Comparison of ENCODE assay signal across 1 cellular context in the genomic region with DNA sequence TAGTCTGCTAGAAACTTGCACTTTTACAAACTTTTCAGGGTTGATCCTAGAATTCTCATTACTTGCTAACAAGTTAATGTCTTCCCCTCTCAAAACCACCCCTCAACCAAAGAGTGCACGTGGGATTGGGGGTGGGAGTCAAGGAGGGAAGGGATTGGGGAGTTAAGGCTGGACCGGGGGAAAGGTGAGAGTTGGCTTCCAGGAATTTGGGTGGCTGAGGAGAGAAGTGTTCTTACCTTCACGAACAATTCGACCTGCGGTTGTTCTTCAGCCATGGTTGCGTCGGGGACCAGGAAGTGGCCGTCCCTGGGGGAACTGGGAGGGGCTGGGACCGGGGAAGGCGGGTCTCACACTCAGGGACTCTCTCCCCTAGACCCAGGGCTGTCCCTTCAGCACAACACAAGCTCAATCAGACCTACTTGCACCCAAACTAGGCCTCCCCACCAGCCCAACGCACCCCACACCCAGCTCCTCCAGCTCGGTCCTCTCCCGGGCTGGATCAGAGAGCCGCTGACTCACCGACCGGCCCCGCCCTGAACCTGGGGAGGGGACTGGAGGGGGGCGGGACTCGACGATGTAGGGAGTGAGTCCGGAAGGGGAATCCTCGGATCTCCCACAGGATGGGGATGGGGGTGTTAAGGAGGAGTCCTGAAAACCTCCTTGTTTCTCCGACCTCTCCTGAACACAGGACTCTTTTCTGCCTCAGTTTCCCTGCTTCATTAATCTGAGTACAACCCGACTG.
A peak's percentile ranks its signal among the peaks of the same experiment; 100 is the strongest.
TF ChIP-seq lines count a peak whose summit lies in the region.

A gene (minus strand): TSS at position 505 of the 742 bp plus-strand sequence. CDS start 230 bp downstream, at position 275.

TF ChIP-seq in HepG2, 621 proteins besides CTCF, POLR2A, EP300 and RAD21 (continued from another document and continues in another):
- TF ChIP-seq, protein P1, sequence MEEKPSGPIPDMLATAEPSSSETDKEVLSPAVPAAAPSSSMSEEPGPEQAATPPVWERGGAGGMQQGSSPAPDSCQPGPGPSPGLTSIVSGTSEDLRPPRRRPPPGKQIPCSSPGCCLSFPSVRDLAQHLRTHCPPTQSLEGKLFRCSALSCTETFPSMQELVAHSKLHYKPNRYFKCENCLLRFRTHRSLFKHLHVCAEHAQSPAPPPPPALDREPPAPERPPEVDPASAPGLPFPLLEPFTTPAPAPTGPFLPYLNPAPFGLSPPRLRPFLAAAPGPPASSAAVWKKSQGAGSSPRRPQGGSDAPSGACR (CRISPR knock-in tag; IDR thresholded peaks at IDR 0.05) = peak; percentile 94
- no peak; the same call in 1 of the 2 replicates for TF ChIP-seq HES4 (CRISPR knock-in tag; IDR thresholded peaks at IDR 0.05; ENCODE audit: borderline replicate concordance)
- peak; percentile 68 for TF ChIP-seq SOX5 (CRISPR knock-in tag; IDR thresholded peaks at IDR 0.05; ENCODE audit: borderline replicate concordance)
- TF ChIP-seq ZNF331 (CRISPR knock-in tag; IDR thresholded peaks at IDR 0.05) = peak; percentile 84
- peak; percentile 76; the same call in 1 of the 2 replicates for TF ChIP-seq TBX2 (CRISPR knock-in tag; IDR thresholded peaks at IDR 0.05; ENCODE audit: borderline replicate concordance)
- TF ChIP-seq SALL1 (CRISPR knock-in tag; IDR thresholded peaks at IDR 0.05) = peak; percentile 71
- no peak for TF ChIP-seq TCF12 (IDR thresholded peaks at IDR 0.05)
- no peak for TF ChIP-seq TCF12 (CRISPR knock-in tag; IDR thresholded peaks at IDR 0.05)
- TF ChIP-seq JUN (CRISPR knock-in tag; IDR thresholded peaks at IDR 0.05) = peak; percentile 85
- TF ChIP-seq ZNF570 (CRISPR knock-in tag; IDR thresholded peaks at IDR 0.05; ENCODE audit: borderline replicate concordance) = 0 out of 2 replicates have a peak, but pooled peaks have one; percentile 3
- TF ChIP-seq, protein P2, sequence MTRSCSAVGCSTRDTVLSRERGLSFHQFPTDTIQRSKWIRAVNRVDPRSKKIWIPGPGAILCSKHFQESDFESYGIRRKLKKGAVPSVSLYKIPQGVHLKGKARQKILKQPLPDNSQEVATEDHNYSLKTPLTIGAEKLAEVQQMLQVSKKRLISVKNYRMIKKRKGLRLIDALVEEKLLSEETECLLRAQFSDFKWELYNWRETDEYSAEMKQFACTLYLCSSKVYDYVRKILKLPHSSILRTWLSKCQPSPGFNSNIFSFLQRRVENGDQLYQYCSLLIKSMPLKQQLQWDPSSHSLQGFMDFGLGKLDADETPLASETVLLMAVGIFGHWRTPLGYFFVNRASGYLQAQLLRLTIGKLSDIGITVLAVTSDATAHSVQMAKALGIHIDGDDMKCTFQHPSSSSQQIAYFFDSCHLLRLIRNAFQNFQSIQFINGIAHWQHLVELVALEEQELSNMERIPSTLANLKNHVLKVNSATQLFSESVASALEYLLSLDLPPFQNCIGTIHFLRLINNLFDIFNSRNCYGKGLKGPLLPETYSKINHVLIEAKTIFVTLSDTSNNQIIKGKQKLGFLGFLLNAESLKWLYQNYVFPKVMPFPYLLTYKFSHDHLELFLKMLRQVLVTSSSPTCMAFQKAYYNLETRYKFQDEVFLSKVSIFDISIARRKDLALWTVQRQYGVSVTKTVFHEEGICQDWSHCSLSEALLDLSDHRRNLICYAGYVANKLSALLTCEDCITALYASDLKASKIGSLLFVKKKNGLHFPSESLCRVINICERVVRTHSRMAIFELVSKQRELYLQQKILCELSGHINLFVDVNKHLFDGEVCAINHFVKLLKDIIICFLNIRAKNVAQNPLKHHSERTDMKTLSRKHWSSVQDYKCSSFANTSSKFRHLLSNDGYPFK (CRISPR knock-in tag; IDR thresholded peaks at IDR 0.05; ENCODE audit: borderline replicate concordance) = 0 out of 2 replicates have a peak, but pooled peaks have one; percentile 22
- TF ChIP-seq, protein P3, sequence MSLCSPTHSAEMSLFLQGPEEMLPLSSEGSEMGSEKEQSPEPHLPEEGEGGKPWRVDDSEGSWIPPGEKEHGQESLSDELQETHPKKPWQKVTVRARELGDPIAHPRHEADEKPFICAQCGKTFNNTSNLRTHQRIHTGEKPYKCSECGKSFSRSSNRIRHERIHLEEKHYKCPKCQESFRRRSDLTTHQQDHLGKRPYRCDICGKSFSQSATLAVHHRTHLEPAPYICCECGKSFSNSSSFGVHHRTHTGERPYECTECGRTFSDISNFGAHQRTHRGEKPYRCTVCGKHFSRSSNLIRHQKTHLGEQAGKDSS (CRISPR knock-in tag; IDR thresholded peaks at IDR 0.05; ENCODE audit: borderline replicate concordance, low read depth) = peak; percentile 78
- TF ChIP-seq SRSF1 (optimal IDR thresholded peaks at IDR 0.05; ENCODE audit: low read depth, low read length) = peak; percentile 93
- TF ChIP-seq, protein P4, sequence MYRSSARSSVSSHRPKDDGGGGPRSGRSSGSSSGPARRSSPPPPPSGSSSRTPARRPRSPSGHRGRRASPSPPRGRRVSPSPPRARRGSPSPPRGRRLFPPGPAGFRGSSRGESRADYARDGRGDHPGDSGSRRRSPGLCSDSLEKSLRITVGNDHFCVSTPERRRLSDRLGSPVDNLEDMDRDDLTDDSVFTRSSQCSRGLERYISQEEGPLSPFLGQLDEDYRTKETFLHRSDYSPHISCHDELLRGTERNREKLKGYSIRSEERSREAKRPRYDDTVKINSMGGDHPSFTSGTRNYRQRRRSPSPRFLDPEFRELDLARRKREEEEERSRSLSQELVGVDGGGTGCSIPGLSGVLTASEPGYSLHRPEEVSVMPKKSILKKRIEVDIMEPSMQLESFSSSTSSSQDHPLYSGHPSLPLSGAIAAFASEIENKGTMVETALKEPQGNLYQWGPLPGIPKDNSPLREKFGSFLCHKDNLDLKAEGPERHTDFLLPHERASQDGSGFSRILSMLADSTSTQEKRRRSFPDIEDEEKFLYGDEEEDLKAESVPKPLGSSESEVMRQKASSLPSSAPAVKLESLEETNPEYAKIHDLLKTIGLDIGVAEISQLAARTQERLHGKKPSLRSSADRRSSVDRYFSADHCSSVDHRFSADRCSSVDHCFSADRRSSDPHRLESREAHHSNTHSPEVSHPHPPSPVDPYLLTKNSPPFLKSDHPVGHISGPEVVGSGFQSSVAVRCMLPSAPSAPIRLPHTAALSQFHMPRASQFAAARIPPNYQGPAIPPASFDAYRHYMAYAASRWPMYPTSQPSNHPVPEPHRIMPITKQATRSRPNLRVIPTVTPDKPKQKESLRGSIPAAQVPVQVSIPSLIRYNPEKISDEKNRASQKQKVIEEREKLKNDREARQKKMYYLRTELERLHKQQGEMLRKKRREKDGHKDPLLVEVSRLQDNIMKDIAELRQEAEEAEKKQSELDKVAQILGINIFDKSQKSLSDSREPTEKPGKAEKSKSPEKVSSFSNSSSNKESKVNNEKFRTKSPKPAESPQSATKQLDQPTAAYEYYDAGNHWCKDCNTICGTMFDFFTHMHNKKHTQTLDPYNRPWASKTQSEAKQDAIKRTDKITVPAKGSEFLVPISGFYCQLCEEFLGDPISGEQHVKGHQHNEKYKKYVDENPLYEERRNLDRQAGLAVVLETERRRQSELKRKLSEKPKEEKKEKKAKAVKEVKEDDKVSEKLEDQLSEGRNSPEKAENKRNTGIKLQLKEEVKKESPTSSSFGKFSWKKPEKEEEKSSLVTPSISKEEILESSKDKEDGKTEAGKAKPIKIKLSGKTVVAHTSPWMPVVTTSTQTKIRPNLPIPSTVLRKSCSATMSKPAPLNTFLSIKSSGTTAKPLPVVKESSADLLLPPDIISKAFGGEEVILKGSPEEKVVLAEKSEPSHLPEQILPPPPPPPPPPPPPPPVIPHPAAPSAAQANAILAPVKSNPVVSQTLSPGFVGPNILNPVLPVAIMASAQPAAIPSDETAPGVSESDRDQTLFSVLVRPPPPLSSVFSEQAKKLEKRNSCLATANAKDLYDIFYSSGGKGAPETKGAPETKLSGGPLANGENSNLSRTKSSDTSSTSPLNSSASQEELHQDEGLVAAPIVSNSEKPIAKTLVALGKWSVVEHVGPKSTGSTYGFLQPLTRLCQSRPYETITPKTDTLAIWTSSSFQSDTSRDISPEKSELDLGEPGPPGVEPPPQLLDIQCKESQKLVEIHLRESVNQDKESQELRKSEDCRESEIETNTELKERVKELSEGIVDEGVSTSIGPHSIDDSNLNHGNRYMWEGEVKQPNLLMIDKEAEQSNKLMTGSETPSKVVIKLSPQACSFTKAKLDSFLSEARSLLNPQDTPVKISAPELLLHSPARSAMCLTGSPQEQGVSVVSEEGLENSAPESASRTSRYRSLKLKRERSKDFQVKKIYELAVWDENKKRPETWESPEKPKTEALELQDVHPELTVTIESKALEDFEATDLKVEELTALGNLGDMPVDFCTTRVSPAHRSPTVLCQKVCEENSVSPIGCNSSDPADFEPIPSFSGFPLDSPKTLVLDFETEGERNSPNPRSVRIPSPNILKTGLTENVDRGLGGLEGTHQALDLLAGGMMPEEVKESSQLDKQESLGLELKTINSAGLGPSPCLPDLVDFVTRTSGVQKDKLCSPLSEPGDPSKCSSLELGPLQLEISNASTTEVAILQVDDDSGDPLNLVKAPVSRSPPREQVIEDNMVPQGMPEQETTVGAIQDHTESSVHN (CRISPR knock-in tag; IDR thresholded peaks at IDR 0.05) = 0 out of 2 replicates have a peak, but pooled peaks have one; percentile 22
- TF ChIP-seq HNF4A (CRISPR knock-in tag; IDR thresholded peaks at IDR 0.05) = peak; percentile 67
- peak; percentile 55; the same call in 1 of the 2 replicates for TF ChIP-seq TSC22D2 (CRISPR knock-in tag; IDR thresholded peaks at IDR 0.05; ENCODE audit: borderline replicate concordance)
- TF ChIP-seq ZNF788 (CRISPR knock-in tag; IDR thresholded peaks at IDR 0.05; ENCODE audit: borderline replicate concordance) = peak; percentile 52; the same call in 1 of the 2 replicates
- TF ChIP-seq, protein P5, sequence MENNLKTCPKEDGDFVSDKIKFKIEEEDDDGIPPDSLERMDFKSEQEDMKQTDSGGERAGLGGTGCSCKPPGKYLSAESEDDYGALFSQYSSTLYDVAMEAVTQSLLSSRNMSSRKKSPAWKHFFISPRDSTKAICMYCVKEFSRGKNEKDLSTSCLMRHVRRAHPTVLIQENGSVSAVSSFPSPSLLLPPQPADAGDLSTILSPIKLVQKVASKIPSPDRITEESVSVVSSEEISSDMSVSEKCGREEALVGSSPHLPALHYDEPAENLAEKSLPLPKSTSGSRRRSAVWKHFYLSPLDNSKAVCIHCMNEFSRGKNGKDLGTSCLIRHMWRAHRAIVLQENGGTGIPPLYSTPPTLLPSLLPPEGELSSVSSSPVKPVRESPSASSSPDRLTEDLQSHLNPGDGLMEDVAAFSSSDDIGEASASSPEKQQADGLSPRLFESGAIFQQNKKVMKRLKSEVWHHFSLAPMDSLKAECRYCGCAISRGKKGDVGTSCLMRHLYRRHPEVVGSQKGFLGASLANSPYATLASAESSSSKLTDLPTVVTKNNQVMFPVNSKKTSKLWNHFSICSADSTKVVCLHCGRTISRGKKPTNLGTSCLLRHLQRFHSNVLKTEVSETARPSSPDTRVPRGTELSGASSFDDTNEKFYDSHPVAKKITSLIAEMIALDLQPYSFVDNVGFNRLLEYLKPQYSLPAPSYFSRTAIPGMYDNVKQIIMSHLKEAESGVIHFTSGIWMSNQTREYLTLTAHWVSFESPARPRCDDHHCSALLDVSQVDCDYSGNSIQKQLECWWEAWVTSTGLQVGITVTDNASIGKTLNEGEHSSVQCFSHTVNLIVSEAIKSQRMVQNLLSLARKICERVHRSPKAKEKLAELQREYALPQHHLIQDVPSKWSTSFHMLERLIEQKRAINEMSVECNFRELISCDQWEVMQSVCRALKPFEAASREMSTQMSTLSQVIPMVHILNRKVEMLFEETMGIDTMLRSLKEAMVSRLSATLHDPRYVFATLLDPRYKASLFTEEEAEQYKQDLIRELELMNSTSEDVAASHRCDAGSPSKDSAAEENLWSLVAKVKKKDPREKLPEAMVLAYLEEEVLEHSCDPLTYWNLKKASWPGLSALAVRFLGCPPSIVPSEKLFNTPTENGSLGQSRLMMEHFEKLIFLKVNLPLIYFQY (CRISPR knock-in tag; IDR thresholded peaks at IDR 0.05; ENCODE audit: borderline replicate concordance) = peak; percentile 72; the same call in 1 of the 2 replicates
- TF ChIP-seq ZSCAN9 (CRISPR knock-in tag; IDR thresholded peaks at IDR 0.05; ENCODE audit: borderline replicate concordance) = peak; percentile 92
- no peak; the same call in 1 of the 2 replicates for TF ChIP-seq GATA4 (IDR thresholded peaks at IDR 0.05; ENCODE audit: borderline replicate concordance, low read depth)
- TF ChIP-seq ZNF431 (CRISPR knock-in tag; IDR thresholded peaks at IDR 0.05; ENCODE audit: borderline replicate concordance, low read depth) = peak; percentile 79; the same call in 1 of the 2 replicates
- TF ChIP-seq ZNF552 (CRISPR knock-in tag; IDR thresholded peaks at IDR 0.05; ENCODE audit: borderline replicate concordance) = peak; percentile 49; the same call in 1 of the 2 replicates
- TF ChIP-seq HIVEP1 (CRISPR knock-in tag; IDR thresholded peaks at IDR 0.05) = peak; percentile 99
- TF ChIP-seq YEATS4 (CRISPR knock-in tag; IDR thresholded peaks at IDR 0.05; ENCODE audit: borderline replicate concordance) = 0 out of 2 replicates have a peak, but pooled peaks have one; percentile 60
- TF ChIP-seq NR2F1 (CRISPR knock-in tag; IDR thresholded peaks at IDR 0.05) = no peak
- TF ChIP-seq, protein P6, sequence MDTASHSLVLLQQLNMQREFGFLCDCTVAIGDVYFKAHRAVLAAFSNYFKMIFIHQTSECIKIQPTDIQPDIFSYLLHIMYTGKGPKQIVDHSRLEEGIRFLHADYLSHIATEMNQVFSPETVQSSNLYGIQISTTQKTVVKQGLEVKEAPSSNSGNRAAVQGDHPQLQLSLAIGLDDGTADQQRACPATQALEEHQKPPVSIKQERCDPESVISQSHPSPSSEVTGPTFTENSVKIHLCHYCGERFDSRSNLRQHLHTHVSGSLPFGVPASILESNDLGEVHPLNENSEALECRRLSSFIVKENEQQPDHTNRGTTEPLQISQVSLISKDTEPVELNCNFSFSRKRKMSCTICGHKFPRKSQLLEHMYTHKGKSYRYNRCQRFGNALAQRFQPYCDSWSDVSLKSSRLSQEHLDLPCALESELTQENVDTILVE (CRISPR knock-in tag; IDR thresholded peaks at IDR 0.05) = peak; percentile 72; the same call in 1 of the 2 replicates
- peak; percentile 63 for TF ChIP-seq KDM5A (IDR thresholded peaks at IDR 0.05; ENCODE audit: borderline replicate concordance, low read length)
- TF ChIP-seq, protein P7, sequence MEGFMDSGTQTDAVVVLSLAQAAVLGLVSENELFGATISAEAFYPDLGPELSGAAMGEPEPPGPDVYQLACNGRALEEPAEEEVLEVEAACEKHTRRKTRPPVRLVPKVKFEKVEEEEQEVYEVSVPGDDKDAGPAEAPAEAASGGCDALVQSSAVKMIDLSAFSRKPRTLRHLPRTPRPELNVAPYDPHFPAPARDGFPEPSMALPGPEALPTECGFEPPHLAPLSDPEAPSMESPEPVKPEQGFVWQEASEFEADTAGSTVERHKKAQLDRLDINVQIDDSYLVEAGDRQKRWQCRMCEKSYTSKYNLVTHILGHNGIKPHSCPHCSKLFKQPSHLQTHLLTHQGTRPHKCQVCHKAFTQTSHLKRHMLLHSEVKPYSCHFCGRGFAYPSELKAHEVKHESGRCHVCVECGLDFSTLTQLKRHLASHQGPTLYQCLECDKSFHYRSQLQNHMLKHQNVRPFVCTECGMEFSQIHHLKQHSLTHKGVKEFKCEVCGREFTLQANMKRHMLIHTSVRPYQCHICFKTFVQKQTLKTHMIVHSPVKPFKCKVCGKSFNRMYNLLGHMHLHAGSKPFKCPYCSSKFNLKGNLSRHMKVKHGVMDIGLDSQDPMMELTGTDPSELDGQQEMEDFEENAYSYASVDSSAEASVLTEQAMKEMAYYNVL (CRISPR knock-in tag; IDR thresholded peaks at IDR 0.05; ENCODE audit: borderline replicate concordance) = 0 out of 2 replicates have a peak, but pooled peaks have one; percentile 15
- TF ChIP-seq SIN3B (IDR thresholded peaks at IDR 0.05; ENCODE audit: low read length) = peak; percentile 38; the same call in 1 of the 2 replicates
- TF ChIP-seq NFE2L1 (CRISPR knock-in tag; IDR thresholded peaks at IDR 0.05; ENCODE audit: borderline replicate concordance) = peak; percentile 66; the same call in 1 of the 2 replicates
- no peak for TF ChIP-seq EEA1 (CRISPR knock-in tag; IDR thresholded peaks at IDR 0.05; ENCODE audit: borderline replicate concordance)
